In the genomic region with DNA sequence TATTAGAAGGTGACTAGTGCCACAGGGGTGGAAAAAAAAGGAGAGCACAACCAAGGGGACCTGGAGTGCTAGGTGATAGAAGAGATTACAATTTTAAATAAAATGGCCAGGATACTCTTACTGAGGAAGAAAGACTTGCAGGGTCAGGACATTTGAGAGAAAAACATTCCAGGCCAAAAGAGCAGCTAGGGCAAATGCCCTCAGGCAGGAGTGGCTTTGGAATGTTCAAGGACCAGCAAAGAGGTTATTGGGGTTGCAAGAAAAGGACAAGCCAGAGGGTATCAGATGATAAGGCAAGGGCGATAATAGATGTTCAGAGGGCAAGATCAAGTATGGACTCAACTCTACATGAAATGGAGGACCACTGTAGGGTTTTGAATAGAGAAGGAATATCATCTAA, we compare ENCODE assay signal across 17 cellular contexts.
DNase-seq lines count a peak whose midpoint lies in the region; ATAC-seq and TF ChIP-seq lines count a peak whose summit lies in the region.
"Had no signal": no experiment of that assay in that cellular context is flagged by ENCODE, and none has a peak within 500 bp of the region (broad histone marks: within the 10 kb centered on the region; RNA-seq: fewer than 3 reads in every experiment).

No MANE protein-coding gene starts in this region.

- H3K4me3 ChIP-seq in GM23338: no peak overlapping the region
- H3K4me3 ChIP-seq: BLaER1 had no signal

- H3F3A ChIP-seq in GM23338 (replicated peaks; ENCODE audit: low read depth): no peaks in the 10 kb centered on the region

- no peaks in the 10 kb centered on the region for H3K4me1 ChIP-seq in GM23338 (ENCODE audit: insufficient read depth)
- H3K4me1 ChIP-seq: BLaER1 had no signal

- H3K4me1 Mint-ChIP-seq in GM23338: peaks cover 4% of the 10 kb centered on the region
- H3K4me1 Mint-ChIP-seq in progenitor cell of endocrine pancreas (ENCODE audit: low read depth): peaks cover 15% of the 10 kb centered on the region
- H3K4me1 Mint-ChIP-seq in activated naive CD4-positive, alpha-beta T cell treated with anti-CD3 and anti-CD28 coated beads for 36 hours (ENCODE audit: low read depth): no peaks in the 10 kb centered on the region
- H3K4me1 Mint-ChIP-seq: B cell had no signal

- H3K4me3 Mint-ChIP-seq in GM23338: no peak overlapping the region
- no peak overlapping the region for H3K4me3 Mint-ChIP-seq in progenitor cell of endocrine pancreas (ENCODE audit: low read depth)
- no peak overlapping the region for H3K4me3 Mint-ChIP-seq in activated naive CD4-positive, alpha-beta T cell treated with anti-CD3 and anti-CD28 coated beads for 36 hours
- H3K4me3 Mint-ChIP-seq: B cell; CD4-positive, CD25-positive, alpha-beta regulatory T cell; CD8-positive, alpha-beta T cell had no signal

- CTCF ChIA-PET in activated naive CD4-positive, alpha-beta T cell treated with anti-CD3 and anti-CD28 coated beads for 36 hours (lab: Charles Lee): no interaction called here

- ATAC-seq in GM23338 (no peak), HG03521 (IDR thresholded peaks at IDR 0.05; ENCODE audit: unreplicated experiment) (no peak)
- ATAC-seq: CD8-positive, alpha-beta T cell; HCT116 had no signal

- H4K20me1 ChIP-seq in GM23338 (replicated peaks; ENCODE audit: insufficient read depth): no peaks in the 10 kb centered on the region
- H4K20me1 ChIP-seq: BLaER1 had no signal

- H3K4me2 ChIP-seq in GM23338: no peak overlapping the region
- H3K4me2 ChIP-seq: BLaER1 had no signal

- H3K27ac Mint-ChIP-seq in GM23338: no peak overlapping the region
- peak overlapping the region; percentile 29 for H3K27ac Mint-ChIP-seq in progenitor cell of endocrine pancreas
- no peak overlapping the region for H3K27ac Mint-ChIP-seq in activated naive CD4-positive, alpha-beta T cell treated with anti-CD3 and anti-CD28 coated beads for 36 hours
- H3K27ac Mint-ChIP-seq: B cell; CD8-positive, alpha-beta T cell had no signal

- TF ChIP-seq CTCF in GM23338 (conservative IDR thresholded peaks at IDR 0.05; ENCODE audit: low read depth in 2 of 2): no peak
- TF ChIP-seq CTCF in progenitor cell of endocrine pancreas (IDR thresholded peaks at IDR 0.05; ENCODE audit: unreplicated experiment): no peak

- DNase-seq in GM23338 (ENCODE audit: low spot score) (peak; percentile 17), islet precursor cell (peak; percentile 90), progenitor cell of endocrine pancreas (ENCODE audit: low spot score, unreplicated experiment) (no peak), NCI-H524 treated with DMSO at 0.1 percent for 48 hours (lab: John Stamatoyannopoulos, UW) (no peak)
- DNase-seq in activated naive CD4-positive, alpha-beta T cell treated with anti-CD3 and anti-CD28 coated beads for 36 hours: no peak
- DNase-seq: CD4-positive, CD25-positive, alpha-beta regulatory T cell; CD8-positive, alpha-beta T cell; DMS 273 treated with DMSO at 0.1 percent for 48 hours; DMS79; EL; GF-D8; H7 had no signal

- no peaks in the 10 kb centered on the region for H3K79me2 ChIP-seq in GM23338 (replicated peaks; ENCODE audit: insufficient read depth)

- no peaks in the 10 kb centered on the region for H3K9me2 ChIP-seq in GM23338 (ENCODE audit: insufficient read depth)

- H3K27me3 ChIP-seq in GM23338 (ENCODE audit: insufficient read depth): no peaks in the 10 kb centered on the region
- H3K27me3 ChIP-seq: BLaER1 had no signal

- no peaks in the 10 kb centered on the region for H3K9me3 Mint-ChIP-seq in GM23338
- H3K9me3 Mint-ChIP-seq in progenitor cell of endocrine pancreas (ENCODE audit: low read depth): peaks cover 9% of the 10 kb centered on the region
- H3K9me3 Mint-ChIP-seq in activated naive CD4-positive, alpha-beta T cell treated with anti-CD3 and anti-CD28 coated beads for 36 hours: no peaks in the 10 kb centered on the region

- H3K27ac ChIP-seq in GM23338 (ENCODE audit: low read depth): no peak overlapping the region
- H3K27ac ChIP-seq: BLaER1, C4-2B had no signal

- H3K36me3 Mint-ChIP-seq in GM23338 (ENCODE audit: low read depth): peaks cover 10% of the 10 kb centered on the region
- H3K36me3 Mint-ChIP-seq in progenitor cell of endocrine pancreas (ENCODE audit: insufficient read depth): peaks cover 19% of the 10 kb centered on the region
- H3K36me3 Mint-ChIP-seq in activated naive CD4-positive, alpha-beta T cell treated with anti-CD3 and anti-CD28 coated beads for 36 hours (ENCODE audit: low read depth): peaks cover 12% of the 10 kb centered on the region

- H3K36me3 ChIP-seq in GM23338 (ENCODE audit: insufficient read depth): no peaks in the 10 kb centered on the region
- H3K36me3 ChIP-seq: BLaER1 had no signal

- H2AFZ ChIP-seq in GM23338: no peak overlapping the region

- intact Hi-C loops in activated naive CD4-positive, alpha-beta T cell treated with anti-CD3 and anti-CD28 coated beads for 36 hours (cut with micrococcal nuclease): no loop called here

- no peaks in the 10 kb centered on the region for H3K27me3 Mint-ChIP-seq in GM23338 (ENCODE audit: insufficient read depth, low read depth, poor library complexity)
- H3K27me3 Mint-ChIP-seq in progenitor cell of endocrine pancreas: no peaks in the 10 kb centered on the region
- H3K27me3 Mint-ChIP-seq in activated naive CD4-positive, alpha-beta T cell treated with anti-CD3 and anti-CD28 coated beads for 36 hours (ENCODE audit: low read depth): no peaks in the 10 kb centered on the region
- H3K27me3 Mint-ChIP-seq: B cell had no signal

TF ChIP-seq in GM23338, 12 proteins besides CTCF, POLR2A, EP300 and RAD21 (continues in another document):
- TF ChIP-seq, protein P1, sequence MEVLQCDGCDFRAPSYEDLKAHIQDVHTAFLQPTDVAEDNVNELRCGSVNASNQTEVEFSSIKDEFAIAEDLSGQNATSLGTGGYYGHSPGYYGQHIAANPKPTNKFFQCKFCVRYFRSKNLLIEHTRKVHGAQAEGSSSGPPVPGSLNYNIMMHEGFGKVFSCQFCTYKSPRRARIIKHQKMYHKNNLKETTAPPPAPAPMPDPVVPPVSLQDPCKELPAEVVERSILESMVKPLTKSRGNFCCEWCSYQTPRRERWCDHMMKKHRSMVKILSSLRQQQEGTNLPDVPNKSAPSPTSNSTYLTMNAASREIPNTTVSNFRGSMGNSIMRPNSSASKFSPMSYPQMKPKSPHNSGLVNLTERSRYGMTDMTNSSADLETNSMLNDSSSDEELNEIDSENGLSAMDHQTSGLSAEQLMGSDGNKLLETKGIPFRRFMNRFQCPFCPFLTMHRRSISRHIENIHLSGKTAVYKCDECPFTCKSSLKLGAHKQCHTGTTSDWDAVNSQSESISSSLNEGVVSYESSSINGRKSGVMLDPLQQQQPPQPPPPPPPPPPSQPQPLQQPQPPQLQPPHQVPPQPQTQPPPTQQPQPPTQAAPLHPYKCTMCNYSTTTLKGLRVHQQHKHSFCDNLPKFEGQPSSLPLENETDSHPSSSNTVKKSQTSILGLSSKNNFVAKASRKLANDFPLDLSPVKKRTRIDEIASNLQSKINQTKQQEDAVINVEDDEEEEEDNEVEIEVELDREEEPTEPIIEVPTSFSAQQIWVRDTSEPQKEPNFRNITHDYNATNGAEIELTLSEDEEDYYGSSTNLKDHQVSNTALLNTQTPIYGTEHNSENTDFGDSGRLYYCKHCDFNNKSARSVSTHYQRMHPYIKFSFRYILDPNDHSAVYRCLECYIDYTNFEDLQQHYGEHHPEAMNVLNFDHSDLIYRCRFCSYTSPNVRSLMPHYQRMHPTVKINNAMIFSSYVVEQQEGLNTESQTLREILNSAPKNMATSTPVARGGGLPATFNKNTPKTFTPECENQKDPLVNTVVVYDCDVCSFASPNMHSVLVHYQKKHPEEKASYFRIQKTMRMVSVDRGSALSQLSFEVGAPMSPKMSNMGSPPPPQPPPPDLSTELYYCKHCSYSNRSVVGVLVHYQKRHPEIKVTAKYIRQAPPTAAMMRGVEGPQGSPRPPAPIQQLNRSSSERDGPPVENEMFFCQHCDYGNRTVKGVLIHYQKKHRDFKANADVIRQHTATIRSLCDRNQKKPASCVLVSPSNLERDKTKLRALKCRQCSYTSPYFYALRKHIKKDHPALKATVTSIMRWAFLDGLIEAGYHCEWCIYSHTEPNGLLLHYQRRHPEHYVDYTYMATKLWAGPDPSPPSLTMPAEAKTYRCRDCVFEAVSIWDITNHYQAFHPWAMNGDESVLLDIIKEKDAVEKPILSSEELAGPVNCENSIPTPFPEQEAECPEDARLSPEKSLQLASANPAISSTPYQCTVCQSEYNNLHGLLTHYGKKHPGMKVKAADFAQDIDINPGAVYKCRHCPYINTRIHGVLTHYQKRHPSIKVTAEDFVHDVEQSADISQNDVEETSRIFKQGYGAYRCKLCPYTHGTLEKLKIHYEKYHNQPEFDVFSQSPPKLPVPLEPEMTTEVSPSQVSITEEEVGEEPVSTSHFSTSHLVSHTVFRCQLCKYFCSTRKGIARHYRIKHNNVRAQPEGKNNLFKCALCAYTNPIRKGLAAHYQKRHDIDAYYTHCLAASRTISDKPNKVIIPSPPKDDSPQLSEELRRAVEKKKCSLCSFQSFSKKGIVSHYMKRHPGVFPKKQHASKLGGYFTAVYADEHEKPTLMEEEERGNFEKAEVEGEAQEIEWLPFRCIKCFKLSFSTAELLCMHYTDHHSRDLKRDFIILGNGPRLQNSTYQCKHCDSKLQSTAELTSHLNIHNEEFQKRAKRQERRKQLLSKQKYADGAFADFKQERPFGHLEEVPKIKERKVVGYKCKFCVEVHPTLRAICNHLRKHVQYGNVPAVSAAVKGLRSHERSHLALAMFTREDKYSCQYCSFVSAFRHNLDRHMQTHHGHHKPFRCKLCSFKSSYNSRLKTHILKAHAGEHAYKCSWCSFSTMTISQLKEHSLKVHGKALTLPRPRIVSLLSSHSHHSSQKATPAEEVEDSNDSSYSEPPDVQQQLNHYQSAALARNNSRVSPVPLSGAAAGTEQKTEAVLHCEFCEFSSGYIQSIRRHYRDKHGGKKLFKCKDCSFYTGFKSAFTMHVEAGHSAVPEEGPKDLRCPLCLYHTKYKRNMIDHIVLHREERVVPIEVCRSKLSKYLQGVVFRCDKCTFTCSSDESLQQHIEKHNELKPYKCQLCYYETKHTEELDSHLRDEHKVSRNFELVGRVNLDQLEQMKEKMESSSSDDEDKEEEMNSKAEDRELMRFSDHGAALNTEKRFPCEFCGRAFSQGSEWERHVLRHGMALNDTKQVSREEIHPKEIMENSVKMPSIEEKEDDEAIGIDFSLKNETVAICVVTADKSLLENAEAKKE (CRISPR knock-in tag; IDR thresholded peaks at IDR 0.05): no peak
- TF ChIP-seq ZNF114 (CRISPR knock-in tag; IDR thresholded peaks at IDR 0.05) (no peak), EZH2phosphoT487 (IDR thresholded peaks at IDR 0.05; ENCODE audit: unreplicated experiment) (no peak), ZNF331 (CRISPR knock-in tag; IDR thresholded peaks at IDR 0.05; ENCODE audit: low read depth) (no peak), POLR2AphosphoS5 (IDR thresholded peaks at IDR 0.05; ENCODE audit: low read depth) (no peak), NANOG (IDR thresholded peaks at IDR 0.05; ENCODE audit: borderline replicate concordance) (no peak), EZH2 (IDR thresholded peaks at IDR 0.05; ENCODE audit: low read depth, unreplicated experiment) (no peak), CREB1 (CRISPR knock-in tag; IDR thresholded peaks at IDR 0.05; ENCODE audit: low read depth) (no peak), JUNB (IDR thresholded peaks at IDR 0.05; ENCODE audit: unreplicated experiment) (no peak)

Comparison
In these comparisons a context has a peak if more than half of its experiments do, and no peak if none do; other contexts are left out.
1. DNase-seq: peak in GM23338 (single experiment) and islet precursor cell (single experiment); none in progenitor cell of endocrine pancreas (single experiment), activated naive CD4-positive, alpha-beta T cell treated with anti-CD3 and anti-CD28 coated beads for 36 hours (single experiment) and NCI-H524 treated with DMSO at 0.1 percent for 48 hours (single experiment).